ENCODE assay signal across 18 cellular contexts in the genomic region with DNA sequence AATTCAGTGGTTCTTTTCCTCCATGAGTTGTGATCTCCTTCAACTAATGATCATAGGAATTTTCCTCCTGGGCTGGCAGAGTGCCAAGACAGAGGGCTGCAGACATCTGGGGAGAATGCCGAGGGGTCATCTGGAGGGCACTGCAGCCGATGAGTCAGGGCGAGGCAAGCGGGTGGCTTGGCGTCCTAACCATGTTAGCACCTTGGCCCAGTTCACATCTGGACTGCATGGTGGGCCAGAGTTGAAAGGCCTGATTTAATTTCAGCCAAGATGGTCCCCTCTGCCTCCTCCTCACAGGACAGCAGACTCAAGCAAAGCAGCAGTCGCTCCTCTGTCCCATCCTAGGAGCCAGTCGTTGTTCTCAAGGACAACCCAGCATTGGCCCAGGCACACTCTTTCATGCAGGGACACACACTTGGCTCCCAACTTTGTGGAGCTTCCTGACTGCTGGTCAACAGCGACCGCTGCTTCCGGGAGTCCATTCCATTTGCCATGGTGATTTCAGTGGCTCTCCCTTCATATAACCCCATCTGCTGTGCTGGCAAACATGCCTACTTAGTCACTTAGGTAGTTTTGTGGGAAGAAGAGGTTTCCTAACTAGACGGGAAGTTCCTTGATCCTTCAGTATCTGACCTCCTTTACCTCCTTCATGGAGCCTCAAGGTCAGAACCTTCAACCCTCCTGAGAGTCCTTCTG.
DNase-seq lines count a peak whose midpoint lies in the region; ATAC-seq, FAIRE-seq and TF ChIP-seq lines count a peak whose summit lies in the region.
"Had no signal": no experiment of that assay in that cellular context is flagged by ENCODE, and none has a peak within 500 bp of the region (broad histone marks: within the 10 kb centered on the region; RNA-seq: fewer than 3 reads in every experiment).

No MANE protein-coding gene starts in this region.

- peak; percentile 33 for DNase-seq in left ventricle myocardium superior
- no peak for DNase-seq in right atrium auricular region (ENCODE audit: low spot score)
- DNase-seq in SHP77 treated with DMSO at 0.1 percent for 48 hours (lab: John Stamatoyannopoulos, UW): peak; percentile 37
- peak; percentile 78 to 89 for DNase-seq in fibroblast of lung (ENCODE audit: low read depth in 2 of 2)
- DNase-seq in urothelium cell line (ENCODE audit: low spot score): peak; percentile 83
- no peak for DNase-seq in type B pancreatic cell (ENCODE audit: extremely low spot score, unreplicated experiment)
- DNase-seq: activated T-cell treated with anti-CD3 and anti-CD28 coated beads, Interleukin-2, amount 50 U/mL, for 4 hours; KBM-7; stimulated activated CD4-positive, alpha-beta T cell treated with anti-CD3 and anti-CD28 coated beads, Interleukin-12 subunit alpha, Interleukin-12 subunit beta, amount 100 ng/mL, for 4 hours had no signal

- FAIRE-seq in urothelium cell line (lab: Jason Lieb, UNC): peak; percentile 86

- no peaks in the 10 kb centered on the region for H3K79me2 ChIP-seq in fibroblast of lung (ENCODE audit: control insufficient read depth, insufficient read depth, low read length)

- no peaks in the 10 kb centered on the region for H4K20me1 ChIP-seq in fibroblast of lung (ENCODE audit: control insufficient read depth, extremely low read depth, insufficient read depth, low read length)

- H3K9me3 ChIP-seq in right atrium auricular region: peaks cover 0 to 10% of the 10 kb centered on the region in 2 donors
- H3K9me3 ChIP-seq in fibroblast of lung (ENCODE audit: control insufficient read depth, insufficient read depth, low read depth, low read length): no peaks in the 10 kb centered on the region
- H3K9me3 ChIP-seq: upper lobe of left lung had no signal

- TF ChIP-seq CTCF in right atrium auricular region (IDR thresholded peaks at IDR 0.05) (no peak), fibroblast of lung (conservative IDR thresholded peaks at IDR 0.05 in 1 of 2, IDR thresholded peaks at IDR 0.05 in 1 of 2; ENCODE audit: low read depth in 1 of 2, low read length in 2 of 2) (no peak), type B pancreatic cell (conservative IDR thresholded peaks at IDR 0.05) (no peak)

- no peak overlapping the region for H3K27ac Mint-ChIP-seq in type B pancreatic cell
- H3K27ac Mint-ChIP-seq: B cell, WTC11 had no signal

- no peak overlapping the region for H2AFZ ChIP-seq in fibroblast of lung (ENCODE audit: low read length)

- H3K36me3 ChIP-seq in right atrium auricular region: no peaks in the 10 kb centered on the region
- no peaks in the 10 kb centered on the region for H3K36me3 ChIP-seq in fibroblast of lung (ENCODE audit: control insufficient read depth, insufficient read depth, low read length)
- H3K36me3 ChIP-seq: cardiac muscle cell, esophagus muscularis mucosa, upper lobe of left lung had no signal

- peaks cover 8% of the 10 kb centered on the region for H3K27me3 Mint-ChIP-seq in type B pancreatic cell

- no peaks in the 10 kb centered on the region for H3K4me1 Mint-ChIP-seq in type B pancreatic cell (ENCODE audit: unreplicated experiment)
- H3K4me1 Mint-ChIP-seq: B cell, neural crest cell, WTC11 had no signal

- peak overlapping the region; percentile 13 for H3K4me2 ChIP-seq in fibroblast of lung (ENCODE audit: extremely low read depth, insufficient read depth, low read length)

- no peaks in the 10 kb centered on the region for H3K36me3 Mint-ChIP-seq in type B pancreatic cell
- H3K36me3 Mint-ChIP-seq: WTC11 had no signal

- no peak overlapping the region for H3K9ac ChIP-seq in fibroblast of lung (ENCODE audit: insufficient read depth, low read length)

- no peak overlapping the region for H3K27ac ChIP-seq in right atrium auricular region
- H3K27ac ChIP-seq in fibroblast of lung (ENCODE audit: insufficient read depth, low read length): no peak overlapping the region
- H3K27ac ChIP-seq: cardiac muscle cell, esophagus muscularis mucosa, upper lobe of left lung had no signal

- no peaks in the 10 kb centered on the region for H3K27me3 ChIP-seq in right atrium auricular region
- H3K27me3 ChIP-seq in fibroblast of lung (ENCODE audit: control insufficient read depth, insufficient read depth, low read length): no peaks in the 10 kb centered on the region
- H3K27me3 ChIP-seq: cardiac muscle cell, upper lobe of left lung had no signal

- intact Hi-C loops in left ventricle myocardium superior (cut with micrococcal nuclease): no loop called here

- H3K4me3 ChIP-seq in right atrium auricular region: no peak overlapping the region
- no peak overlapping the region for H3K4me3 ChIP-seq in fibroblast of lung (replicated peaks in 1 of 4; ENCODE audit: control extremely low read depth in 1 of 4, insufficient read depth in 1 of 4, low read depth in 3 of 4, low read length in 4 of 4)
- H3K4me3 ChIP-seq: cardiac muscle cell, esophagus muscularis mucosa, upper lobe of left lung had no signal

- H3K4me3 Mint-ChIP-seq in type B pancreatic cell: no peak overlapping the region
- H3K4me3 Mint-ChIP-seq: activated T-cell treated with anti-CD3 and anti-CD28 coated beads, Interleukin-2, amount 50 U/mL, for 4 hours; B cell; neural crest cell; WTC11 had no signal

- no peaks in the 10 kb centered on the region for H3K4me1 ChIP-seq in right atrium auricular region
- H3K4me1 ChIP-seq in fibroblast of lung (ENCODE audit: control insufficient read depth, extremely low read depth, insufficient read depth, low read length): peaks cover 5% of the 10 kb centered on the region
- H3K4me1 ChIP-seq: esophagus muscularis mucosa, upper lobe of left lung had no signal

- no peaks in the 10 kb centered on the region for H3K9me3 Mint-ChIP-seq in type B pancreatic cell

- ATAC-seq in left ventricle myocardium superior (peak; percentile 41), GM18520 (IDR thresholded peaks at IDR 0.05; ENCODE audit: unreplicated experiment) (no peak), GM18909 (IDR thresholded peaks at IDR 0.05; ENCODE audit: poor library complexity, unreplicated experiment) (no peak)
- ATAC-seq: activated T-cell treated with anti-CD3 and anti-CD28 coated beads, Interleukin-2, amount 50 U/mL, for 4 hours; Panc1; WTC11 had no signal

Comparison
In these comparisons a context has a peak if more than half of its experiments do, and no peak if none do; other contexts are left out.
1. DNase-seq: peak in left ventricle myocardium superior (single experiment), SHP77 treated with DMSO at 0.1 percent for 48 hours (single experiment), fibroblast of lung (2 of 2) and urothelium cell line (single experiment); none in right atrium auricular region (single experiment) and type B pancreatic cell (single experiment).